Comparison of ENCODE assay signal across 24 cellular contexts in genomic region chr9:76177924-76178323, GRCh38.
"Had no signal": no experiment of that assay in that cellular context is flagged by ENCODE, and none has a peak within 500 bp of the region (broad histone marks: within the 10 kb centered on the region; RNA-seq: fewer than 3 reads in every experiment).

No MANE protein-coding gene starts in this region.

- H3K27ac ChIP-seq: coronary artery, esophagus muscularis mucosa, heart right ventricle, ovary, right lobe of liver, suprapubic skin, transverse colon had no signal

- H3K4me1 ChIP-seq: right lobe of liver, suprapubic skin had no signal

- DNase-seq: dermis blood vessel endothelial cell; effector memory CD4-positive, alpha-beta T cell; foreskin melanocyte; glutamatergic neuron; heart right ventricle; hippocampal formation; kidney; natural killer cell; occipital lobe; ovary; retina; right lobe of liver; stimulated activated CD4-positive, alpha-beta T cell treated with anti-CD3 and anti-CD28 coated beads, Interleukin-12 subunit alpha, Interleukin-12 subunit beta, amount 100 ng/mL, for 4 hours; stimulated activated CD4-positive, alpha-beta T cell treated with anti-CD3 and anti-CD28 coated beads, Interleukin-1b, Interleukin-23, amount 100 ng/mL, for 48 hours; stimulated activated CD4-positive, alpha-beta T cell treated with anti-CD3 and anti-CD28 coated beads, Interleukin-4, amount 100 ng/mL, for 1 hour; stimulated activated CD8-positive, alpha-beta memory T cell treated with anti-CD3 and anti-CD28 coated beads, Interleukin-4, amount 100 ng/mL, for 48 hours; stimulated activated naive CD4-positive, alpha-beta T cell; stimulated activated naive CD8-positive, alpha-beta T cell treated with anti-CD3 and anti-CD28 coated beads, Interleukin-15, amount 100 ng/mL, for 72 hours; transverse colon had no signal

- H3K9me3 ChIP-seq: esophagus muscularis mucosa, heart right ventricle, ovary, right lobe of liver, suprapubic skin, transverse colon had no signal

- H3K27me3 ChIP-seq: esophagus muscularis mucosa, heart right ventricle, ovary, right lobe of liver, suprapubic skin, transverse colon had no signal

- H3K4me2 ChIP-seq: smooth muscle cell had no signal

- H3K36me3 ChIP-seq: ovary, right lobe of liver, suprapubic skin had no signal

- H3K4me3 ChIP-seq: coronary artery, esophagus muscularis mucosa, heart right ventricle, lung, ovary, right lobe of liver, smooth muscle cell, suprapubic skin, transverse colon had no signal
